9 cellular contexts compared by ENCODE assay signal in the genomic region with DNA sequence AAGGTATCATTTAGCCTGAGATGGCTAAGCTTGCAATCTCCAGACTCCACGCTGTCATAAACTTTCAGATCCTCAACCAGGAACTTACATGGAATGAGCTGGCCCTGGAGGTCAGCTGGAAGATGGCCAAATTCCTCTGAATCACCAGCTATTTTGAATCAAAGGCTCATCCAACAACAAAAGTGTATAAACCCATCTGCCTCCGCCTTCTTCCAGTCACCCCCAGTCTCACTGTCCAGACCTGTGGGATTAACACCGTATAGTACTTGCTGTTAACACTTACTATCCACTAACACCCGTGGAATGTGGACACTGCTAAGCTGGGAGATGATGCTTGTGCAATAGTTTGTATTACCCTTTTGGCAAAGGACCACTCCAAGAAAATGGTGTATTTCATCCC. TPM values are rescaled to one million over a fixed set of nuclear protein-coding genes. Genes with fewer than 3 reads are reported as not detected.
A peak's percentile ranks its signal among the peaks of the same experiment; 100 is the strongest.
DNase-seq lines count a peak whose midpoint lies in the region; FAIRE-seq and TF ChIP-seq lines count a peak whose summit lies in the region.
"Had no signal": no experiment of that assay in that cellular context is flagged by ENCODE, and none has a peak within 500 bp of the region (broad histone marks: within the 10 kb centered on the region; RNA-seq: fewer than 3 reads in every experiment).

No MANE protein-coding gene starts in this region.

- H3K9me3 ChIP-seq in esophagus muscularis mucosa: no peaks in the 10 kb centered on the region
- H3K9me3 ChIP-seq: ovary had no signal

- peak; percentile 86 for FAIRE-seq in H54 (lab: Jason Lieb, UNC)

- TF ChIP-seq CTCF in RWPE1 (conservative IDR thresholded peaks at IDR 0.05; ENCODE audit: low read depth) (no peak), esophagus muscularis mucosa (IDR thresholded peaks at IDR 0.05) (no peak)

- TF ChIP-seq POLR2A in H54 (IDR thresholded peaks at IDR 0.05; ENCODE audit: low read depth, low read length) (no peak), esophagus muscularis mucosa (IDR thresholded peaks at IDR 0.05; ENCODE audit: low read depth) (no peak)

- TF ChIP-seq EP300 in esophagus muscularis mucosa (IDR thresholded peaks at IDR 0.05): no peak

- H3K4me3 ChIP-seq in esophagus muscularis mucosa: no peak overlapping the region
- H3K4me3 ChIP-seq: ovary had no signal

- POLR2A ChIA-PET in RWPE1 (lab: Yijun Ruan, JAX; ENCODE audit: low non-redundant PET): interaction anchor here (0.5 kb wide), 1 partner anchor 14 kb away, joined by 10 read pairs; no protein-coding TSS in a partner anchor

- H3K4me1 ChIP-seq in esophagus muscularis mucosa: peaks cover 40 to 69% (median 56%) of the 10 kb centered on the region in 4 donors

- no peaks in the 10 kb centered on the region for H3K27me3 ChIP-seq in esophagus muscularis mucosa
- H3K27me3 ChIP-seq: ovary had no signal

- H3K36me3 ChIP-seq in esophagus muscularis mucosa: peaks cover 0 to 5% (median under 1%) of the 10 kb centered on the region in 4 donors
- H3K36me3 ChIP-seq: ovary had no signal

- WGBS in esophagus muscularis mucosa: 42% methylated on average over 4 of the region's 4 CpGs

- H3K27ac ChIP-seq in RWPE1 (no peak overlapping the region; the same call in 1 of the 2 replicates), esophagus muscularis mucosa (replicated peaks in 1 of 4) (peak overlapping the region; percentile 58 to 85 (median 84))
- H3K27ac ChIP-seq: ovary had no signal

- intact Hi-C loops in esophagus muscularis mucosa (cut with DNase I): loop anchor here (5.0 to 10.0 kb wide), 2 partner anchors 42 to 145 kb away; a partner anchor contains a TSS

- DNase-seq in H54 (ENCODE audit: insufficient read length, low spot score) (peak; percentile 69), RWPE1 (ENCODE audit: low spot score) (peak; percentile 92), esophagus muscularis mucosa (ENCODE audit: extremely low spot score) (no peak), renal cortical epithelial cell (ENCODE audit: low read depth) (peak; percentile 94), SK-N-DZ (ENCODE audit: low spot score) (no peak), NCI-H2227 (lab: John Stamatoyannopoulos, UW; ENCODE audit: unreplicated experiment) (no peak), cerebellum (ENCODE audit: low spot score) (no peak)
- no peak for DNase-seq in stimulated activated CD4-positive, alpha-beta T cell treated with anti-CD3 and anti-CD28 coated beads, Interleukin-2, amount 100 ng/mL, for 48 hours

- CTCF ChIA-PET in RWPE1 (lab: Yijun Ruan, JAX): interaction anchor here (0.7 kb wide), 1 partner anchor 205 kb away, joined by 3 read pairs; no protein-coding TSS in a partner anchor

RNA-seq across cellular contexts. Expression of a gene that starts 1.9 kb away (rescaled TPM):
- 10 to 100 TPM; 10.8 to 24.5 (median 18.0) TPM for total RNA-seq in esophagus muscularis mucosa
- total RNA-seq in renal cortical epithelial cell: 33.0 and 46.4 TPM in 2 replicates
- polyA plus RNA-seq in SK-N-DZ (2014; cell fraction: cytosol; rRNA removed): 52.6 and 53.8 TPM in 2 replicates
- 41.6 and 45.1 TPM in 2 replicates for polyA plus RNA-seq in SK-N-DZ (2014; cell fraction: nucleus; rRNA removed)
- 29.6 TPM for total RNA-seq in cerebellum

Comparison
In these comparisons a context has a peak if more than half of its experiments do, and no peak if none do; other contexts are left out.
1. DNase-seq: peak in H54 (single experiment), RWPE1 (single experiment) and renal cortical epithelial cell (single experiment); none in esophagus muscularis mucosa (single experiment), SK-N-DZ (single experiment), NCI-H2227 (single experiment), stimulated activated CD4-positive, alpha-beta T cell treated with anti-CD3 and anti-CD28 coated beads, Interleukin-2, amount 100 ng/mL, for 48 hours (0 of 2) and cerebellum (single experiment).